In the genomic region with DNA sequence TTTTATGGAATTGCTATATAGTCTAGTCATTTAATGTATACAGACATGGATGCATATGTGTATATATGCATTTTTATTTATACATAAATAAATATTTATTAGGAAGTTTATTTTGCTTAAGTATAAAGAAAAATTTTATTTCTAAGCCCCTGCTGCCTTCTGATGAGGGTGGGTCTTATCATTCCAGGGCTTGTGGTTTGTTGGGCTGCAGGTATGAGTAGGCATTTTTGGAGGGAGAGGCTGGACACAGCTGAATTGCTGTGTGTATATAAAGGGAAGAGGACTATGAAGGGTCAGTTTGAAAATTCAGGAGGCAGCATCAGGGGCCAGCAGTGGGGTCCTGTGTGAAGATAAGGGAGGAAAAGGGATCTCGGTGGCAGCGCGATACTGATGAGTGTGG, we compare ENCODE assay signal across 7 cellular contexts.
"Had no signal": no experiment of that assay in that cellular context is flagged by ENCODE, and none has a peak within 500 bp of the region (broad histone marks: within the 10 kb centered on the region; RNA-seq: fewer than 3 reads in every experiment).

No MANE protein-coding gene starts in this region.

- H3K4me3 Mint-ChIP-seq: HFFc6 had no signal

- ATAC-seq: HCT116 had no signal

- FAIRE-seq: HTR-8/SVneo had no signal

- H3K27ac Mint-ChIP-seq: HFFc6 had no signal

- H3K9me3 ChIP-seq: HAP-1 had no signal

- DNase-seq: GOT3, H7, HFFc6, IMR-90 had no signal

- H3K4me1 ChIP-seq: HAP-1 had no signal

- H3K36me3 ChIP-seq: HAP-1 had no signal

- H3K4me3 ChIP-seq: HAP-1 had no signal
